1 cellular context compared by ENCODE assay signal in genomic region chr12:68538722-68539614, GRCh38.
TF ChIP-seq lines count a peak whose summit lies in the region.

No MANE protein-coding gene starts in this region.

TF ChIP-seq in HCT116, 20 proteins besides CTCF, POLR2A, EP300 and RAD21 (continued from another document):
- TF ChIP-seq ZBTB33 (IDR thresholded peaks at IDR 0.05; ENCODE audit: extremely low read depth, insufficient replicate concordance, low read length), result no peak
- TF ChIP-seq POLR2AphosphoS5 (IDR thresholded peaks at IDR 0.05; ENCODE audit: low read depth, low read length), result no peak
- no peak for TF ChIP-seq CBX3 (IDR thresholded peaks at IDR 0.05; ENCODE audit: low read depth)
